ENCODE assay signal across 1 cellular context in genomic region chr2:134087371-134087921, GRCh38.
TF ChIP-seq lines count a peak whose summit lies in the region.

No MANE protein-coding gene starts in this region.

TF ChIP-seq in H1, 55 proteins besides CTCF, POLR2A, EP300 and RAD21 (continued from another document):
- no peak for TF ChIP-seq EGR1 (IDR thresholded peaks at IDR 0.05; ENCODE audit: borderline replicate concordance, low read depth, low read length)
- TF ChIP-seq NANOG (IDR thresholded peaks at IDR 0.05; ENCODE audit: insufficient read depth, low read depth, low read length, poor library complexity, severe bottlenecking) = no peak
